Comparison of ENCODE assay signal across 30 cellular contexts in the genomic region with DNA sequence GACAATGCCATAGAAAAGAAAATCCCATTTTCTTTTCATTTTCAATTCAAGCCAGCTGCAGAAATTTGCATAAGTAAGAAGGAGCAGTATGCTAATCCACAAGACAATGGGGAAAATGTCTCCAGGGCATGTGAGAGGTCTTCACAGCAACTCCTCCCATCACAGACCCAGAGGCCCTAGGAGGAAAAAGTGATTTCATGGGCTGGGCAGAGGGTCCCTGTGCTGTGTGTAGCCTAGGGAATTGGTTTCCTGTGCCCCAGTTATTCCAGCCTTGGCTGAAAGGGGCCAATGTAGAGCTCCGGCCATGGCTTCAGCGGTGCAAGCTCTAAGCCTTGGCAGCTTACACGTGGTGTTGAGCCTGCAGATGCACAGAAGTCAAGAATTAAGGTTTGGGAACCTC.
"Had no signal": no experiment of that assay in that cellular context is flagged by ENCODE, and none has a peak within 500 bp of the region (broad histone marks: within the 10 kb centered on the region; RNA-seq: fewer than 3 reads in every experiment).

No MANE protein-coding gene starts in this region.

- DNase-seq: dorsolateral prefrontal cortex; effector CD4-positive, alpha-beta T cell; foreskin keratinocyte; hypothalamus; kidney; mucosa of descending colon; naive B cell; pancreas; right lobe of liver; small intestine; stimulated activated CD4-positive, alpha-beta T cell treated with anti-CD3 and anti-CD28 coated beads, Interleukin-12 subunit alpha, Interleukin-12 subunit beta, amount 100 ng/mL, for 4 hours; stimulated activated CD4-positive, alpha-beta T cell treated with anti-CD3 and anti-CD28 coated beads, Interleukin-1b, Interleukin-23, amount 100 ng/mL, for 48 hours; stimulated activated CD4-positive, alpha-beta T cell treated with anti-CD3 and anti-CD28 coated beads, Interleukin-4, amount 100 ng/mL, for 1 hour; stimulated activated CD8-positive, alpha-beta memory T cell treated with anti-CD3 and anti-CD28 coated beads, Interleukin-4, amount 100 ng/mL, for 48 hours; stimulated activated naive CD4-positive, alpha-beta T cell; stimulated activated naive CD8-positive, alpha-beta T cell treated with anti-CD3 and anti-CD28 coated beads, Interleukin-15, amount 100 ng/mL, for 72 hours; transverse colon; upper lobe of right lung; uterus had no signal

- H3K36me3 Mint-ChIP-seq: memory B cell; mesothelial cell of epicardium; naive B cell; natural killer cell treated with Interleukin-12 subunit alpha and Interleukin-12 subunit beta and Interleukin-15 and Interleukin-18, amount 100 ng/mL, for 72 hours had no signal

- H3K9me3 Mint-ChIP-seq: mesothelial cell of epicardium, neural crest cell had no signal

- H3K9me3 ChIP-seq: esophagus muscularis mucosa, mucosa of descending colon, neutrophil, pancreas, right lobe of liver, suprapubic skin, transverse colon, upper lobe of right lung, uterus had no signal

- H3K27me3 ChIP-seq: dorsolateral prefrontal cortex, esophagus muscularis mucosa, foreskin keratinocyte, neutrophil, pancreas, right lobe of liver, suprapubic skin, transverse colon, upper lobe of right lung, uterus had no signal

- H3K4me3 ChIP-seq: dorsolateral prefrontal cortex, esophagus muscularis mucosa, lung, mucosa of descending colon, pancreas, right lobe of liver, suprapubic skin, transverse colon, upper lobe of right lung, uterus had no signal

- H3K36me3 ChIP-seq: esophagus muscularis mucosa, neutrophil, pancreas, right lobe of liver, suprapubic skin, transverse colon, upper lobe of right lung, uterus had no signal

- H3K27ac ChIP-seq: dorsolateral prefrontal cortex, epithelial cell of prostate, esophagus muscularis mucosa, foreskin keratinocyte, neutrophil, pancreas, right lobe of liver, suprapubic skin, transverse colon, upper lobe of right lung, uterus had no signal

- H3K4me1 ChIP-seq: foreskin keratinocyte, pancreas, right lobe of liver, suprapubic skin, transverse colon, upper lobe of right lung, uterus had no signal

- H3K27ac Mint-ChIP-seq: memory B cell; mesothelial cell of epicardium; naive B cell; natural killer cell treated with Interleukin-12 subunit alpha and Interleukin-12 subunit beta and Interleukin-15 and Interleukin-18, amount 100 ng/mL, for 72 hours; progenitor cell of endocrine pancreas; stimulated activated naive CD8-positive, alpha-beta T cell treated with anti-CD3 and anti-CD28 coated beads, Interleukin-15, amount 100 ng/mL, for 72 hours had no signal

- ATAC-seq: foreskin keratinocyte; left lobe of liver; mucosa of descending colon; natural killer cell treated with Interleukin-12 subunit alpha and Interleukin-12 subunit beta and Interleukin-15 and Interleukin-18, amount 100 ng/mL, for 72 hours; pancreas; right lobe of liver; stimulated activated naive CD8-positive, alpha-beta T cell treated with anti-CD3 and anti-CD28 coated beads, Interleukin-15, amount 100 ng/mL, for 72 hours; upper lobe of right lung had no signal

- H3K27me3 Mint-ChIP-seq: memory B cell; naive B cell; natural killer cell treated with Interleukin-12 subunit alpha and Interleukin-12 subunit beta and Interleukin-15 and Interleukin-18, amount 100 ng/mL, for 72 hours; progenitor cell of endocrine pancreas; stimulated activated naive CD8-positive, alpha-beta T cell treated with anti-CD3 and anti-CD28 coated beads, Interleukin-15, amount 100 ng/mL, for 72 hours had no signal

- H3K4me1 Mint-ChIP-seq: memory B cell; mesothelial cell of epicardium; naive B cell; neural crest cell; stimulated activated naive CD8-positive, alpha-beta T cell treated with anti-CD3 and anti-CD28 coated beads, Interleukin-15, amount 100 ng/mL, for 72 hours had no signal

- H3K4me3 Mint-ChIP-seq: memory B cell; mesothelial cell of epicardium; naive B cell; natural killer cell treated with Interleukin-12 subunit alpha and Interleukin-12 subunit beta and Interleukin-15 and Interleukin-18, amount 100 ng/mL, for 72 hours; neural crest cell; stimulated activated naive CD8-positive, alpha-beta T cell treated with anti-CD3 and anti-CD28 coated beads, Interleukin-15, amount 100 ng/mL, for 72 hours had no signal
